Comparison of ENCODE assay signal across 11 cellular contexts in the genomic region with DNA sequence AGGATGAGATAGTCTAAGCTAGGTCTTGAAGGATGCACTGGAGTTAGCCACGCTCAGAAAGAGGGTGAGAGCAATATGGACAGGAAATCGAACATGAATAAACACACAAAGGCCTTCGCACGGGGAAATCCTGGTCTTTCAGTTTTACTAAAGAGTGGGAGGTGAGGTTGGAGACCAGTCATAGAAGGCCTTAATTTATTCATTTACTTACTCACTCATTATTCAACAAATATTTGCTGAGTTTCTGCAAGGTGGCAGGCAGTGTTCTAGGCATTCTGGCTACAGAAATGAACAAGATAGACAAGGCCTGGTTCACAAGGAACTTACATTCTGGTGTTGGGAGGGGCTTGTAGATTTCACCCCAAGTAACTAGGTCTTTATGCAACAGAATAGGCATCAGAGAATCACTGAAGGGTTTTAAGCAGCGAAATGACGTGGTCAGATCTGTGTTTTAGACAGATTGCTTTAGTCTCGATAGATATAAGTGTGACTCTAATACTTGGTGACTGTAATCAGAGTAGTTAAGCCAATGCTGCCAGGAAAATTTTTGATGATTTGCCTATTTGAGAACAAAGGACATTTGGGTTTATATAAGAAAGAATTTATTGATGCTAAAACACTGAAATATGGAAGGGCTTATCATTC.
DNase-seq lines count a peak whose midpoint lies in the region; ATAC-seq and TF ChIP-seq lines count a peak whose summit lies in the region.
"Had no signal": no experiment of that assay in that cellular context is flagged by ENCODE, and none has a peak within 500 bp of the region (broad histone marks: within the 10 kb centered on the region; RNA-seq: fewer than 3 reads in every experiment).

No MANE protein-coding gene starts in this region.

- no peak overlapping the region for H3K4me3 Mint-ChIP-seq in activated CD8-positive, alpha-beta memory T cell treated with anti-CD3 and anti-CD28 coated beads, Interleukin-2, amount 10 ng/mL, durations not matched to agents 7 days and 5 days

- no peak overlapping the region for H3K9ac ChIP-seq in OCI-LY3 (ENCODE audit: low read length)

- CTCF ChIA-PET in activated CD8-positive, alpha-beta memory T cell treated with anti-CD3 and anti-CD28 coated beads, Interleukin-2, amount 10 ng/mL, durations not matched to agents 7 days and 5 days (lab: Charles Lee): no interaction called here

- H3K36me3 ChIP-seq in OCI-LY3 (replicated peaks; ENCODE audit: low read depth, low read length) (no peaks in the 10 kb centered on the region), upper lobe of left lung (no peaks in the 10 kb centered on the region)
- H3K36me3 ChIP-seq: neutrophil, thoracic aorta had no signal

- H3K27ac ChIP-seq in OCI-LY3 (ENCODE audit: low read length) (no peak overlapping the region), upper lobe of left lung (no peak overlapping the region)
- H3K27ac ChIP-seq: neutrophil, thoracic aorta had no signal

- no peak for TF ChIP-seq EP300 in upper lobe of left lung (IDR thresholded peaks at IDR 0.05)

- H3K27me3 Mint-ChIP-seq in activated CD8-positive, alpha-beta memory T cell treated with anti-CD3 and anti-CD28 coated beads, Interleukin-2, amount 10 ng/mL, durations not matched to agents 7 days and 5 days: no peaks in the 10 kb centered on the region

- H3K27me3 ChIP-seq in OCI-LY3 (ENCODE audit: low read depth, low read length): no peaks in the 10 kb centered on the region
- H3K27me3 ChIP-seq in upper lobe of left lung: no peaks in the 10 kb centered on the region
- H3K27me3 ChIP-seq: neutrophil had no signal

- peak overlapping the region; percentile 75 for H3K27ac Mint-ChIP-seq in activated CD8-positive, alpha-beta memory T cell treated with anti-CD3 and anti-CD28 coated beads, Interleukin-2, amount 10 ng/mL, durations not matched to agents 7 days and 5 days

- H3K4me1 ChIP-seq in OCI-LY3 (ENCODE audit: low read length) (peaks cover 18% of the 10 kb centered on the region), upper lobe of left lung (no peaks in the 10 kb centered on the region)

- H3K4me1 Mint-ChIP-seq in activated CD8-positive, alpha-beta memory T cell treated with anti-CD3 and anti-CD28 coated beads, Interleukin-2, amount 10 ng/mL, durations not matched to agents 7 days and 5 days: peaks cover 24% of the 10 kb centered on the region

- 61 to 72% methylated on average over 7 of the region's 7 CpGs for WGBS in upper lobe of left lung, 2 donors

- no peak overlapping the region for H2AFZ ChIP-seq in OCI-LY3 (ENCODE audit: low read depth, low read length)

- DNase-seq in activated CD8-positive, alpha-beta memory T cell treated with anti-CD3 and anti-CD28 coated beads, Interleukin-2, amount 10 ng/mL, durations not matched to agents 7 days and 5 days: peak; percentile 42
- DNase-seq in activated CD8-positive, alpha-beta memory T cell treated with anti-CD3 and anti-CD28 coated beads for 24 hours: no peak
- peak; percentile 36 for DNase-seq in stimulated activated CD4-positive, alpha-beta T cell treated with anti-CD3 and anti-CD28 coated beads, Interleukin-4, amount 100 ng/mL, for 24 hours
- DNase-seq in retina (no peak), upper lobe of left lung (no peak)
- DNase-seq: effector memory CD4-positive, alpha-beta T cell had no signal

- H3K9me3 ChIP-seq in OCI-LY3 (ENCODE audit: insufficient read depth, low read length): no peaks in the 10 kb centered on the region
- H3K9me3 ChIP-seq in upper lobe of left lung: no peaks in the 10 kb centered on the region
- H3K9me3 ChIP-seq: neutrophil, thoracic aorta had no signal

- no peaks in the 10 kb centered on the region for H3K9me3 Mint-ChIP-seq in activated CD8-positive, alpha-beta memory T cell treated with anti-CD3 and anti-CD28 coated beads, Interleukin-2, amount 10 ng/mL, durations not matched to agents 7 days and 5 days (ENCODE audit: low read depth)

- peak overlapping the region; percentile 11; the same call in 1 of the 2 replicates for H3K4me2 ChIP-seq in OCI-LY3 (ENCODE audit: low read length)

- H3K79me2 ChIP-seq in OCI-LY3 (ENCODE audit: low read length): no peaks in the 10 kb centered on the region

- peaks cover 7% of the 10 kb centered on the region for H3K36me3 Mint-ChIP-seq in activated CD8-positive, alpha-beta memory T cell treated with anti-CD3 and anti-CD28 coated beads, Interleukin-2, amount 10 ng/mL, durations not matched to agents 7 days and 5 days

- peak; percentile 51 for ATAC-seq in activated CD8-positive, alpha-beta memory T cell treated with anti-CD3 and anti-CD28 coated beads, Interleukin-2, amount 10 ng/mL, durations not matched to agents 7 days and 5 days
- ATAC-seq in GM21786 (IDR thresholded peaks at IDR 0.05; ENCODE audit: unreplicated experiment): peak; percentile 49
- no peak for ATAC-seq in HG03280 (IDR thresholded peaks at IDR 0.05; ENCODE audit: unreplicated experiment)
- no peak for ATAC-seq in upper lobe of left lung (ENCODE audit: low FRiP score in 2 of 2)

- no peak overlapping the region for H3K4me3 ChIP-seq in OCI-LY3 (ENCODE audit: low read length)
- no peak overlapping the region for H3K4me3 ChIP-seq in upper lobe of left lung
- H3K4me3 ChIP-seq: thoracic aorta had no signal

- H4K20me1 ChIP-seq in OCI-LY3 (ENCODE audit: insufficient read depth, low read length): no peaks in the 10 kb centered on the region

- TF ChIP-seq CTCF in OCI-LY3 (IDR thresholded peaks at IDR 0.05; ENCODE audit: low read depth, low read length): no peak
- no peak for TF ChIP-seq CTCF in upper lobe of left lung (IDR thresholded peaks at IDR 0.05)

- TF ChIP-seq POLR2A in upper lobe of left lung (IDR thresholded peaks at IDR 0.05): no peak

Comparison
In these comparisons a context has a peak if more than half of its experiments do, and no peak if none do; other contexts are left out.
1. DNase-seq: peak in activated CD8-positive, alpha-beta memory T cell treated with anti-CD3 and anti-CD28 coated beads, Interleukin-2, amount 10 ng/mL, durations not matched to agents 7 days and 5 days (single experiment) and stimulated activated CD4-positive, alpha-beta T cell treated with anti-CD3 and anti-CD28 coated beads, Interleukin-4, amount 100 ng/mL, for 24 hours (single experiment); none in activated CD8-positive, alpha-beta memory T cell treated with anti-CD3 and anti-CD28 coated beads for 24 hours (single experiment), retina (single experiment) and upper lobe of left lung (0 of 2).
2. ATAC-seq: peak in activated CD8-positive, alpha-beta memory T cell treated with anti-CD3 and anti-CD28 coated beads, Interleukin-2, amount 10 ng/mL, durations not matched to agents 7 days and 5 days (single experiment) and GM21786 (single experiment); none in HG03280 (single experiment) and upper lobe of left lung (0 of 2).